In the genomic region with DNA sequence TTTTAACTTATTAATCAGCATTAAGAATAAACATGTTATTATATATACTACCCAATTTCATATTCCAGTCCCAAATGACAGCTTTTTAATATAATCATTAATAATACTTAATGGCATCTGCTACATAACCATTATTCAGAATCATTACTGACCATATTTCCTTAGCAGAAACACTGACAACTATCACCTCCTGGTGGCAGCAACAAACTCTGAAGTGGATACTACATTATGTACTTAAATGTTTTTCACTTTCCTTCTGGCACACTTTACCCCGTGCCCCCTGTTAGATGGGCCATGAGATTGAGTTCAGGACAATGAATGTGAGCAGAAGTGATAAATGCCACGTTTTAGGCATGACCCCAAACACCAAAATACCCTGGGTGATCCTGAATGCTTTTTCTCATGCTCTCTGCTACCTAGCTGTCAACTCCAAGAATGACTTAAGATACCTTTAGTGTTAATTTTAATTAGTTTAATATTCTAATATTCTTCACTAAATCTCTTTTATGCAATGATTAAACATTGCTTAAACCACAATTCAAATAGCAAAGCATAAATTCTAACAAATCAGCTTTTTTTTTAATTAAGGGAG, we compare ENCODE assay signal across 9 cellular contexts.
A peak's percentile ranks its signal among the peaks of the same experiment; 100 is the strongest.
DNase-seq lines count a peak whose midpoint lies in the region; ATAC-seq and TF ChIP-seq lines count a peak whose summit lies in the region.
"Had no signal": no experiment of that assay in that cellular context is flagged by ENCODE, and none has a peak within 500 bp of the region (broad histone marks: within the 10 kb centered on the region; RNA-seq: fewer than 3 reads in every experiment).

No MANE protein-coding gene starts in this region.

- no peaks in the 10 kb centered on the region for H3K4me1 Mint-ChIP-seq in brain
- H3K4me1 Mint-ChIP-seq in activated T-cell treated with anti-CD3 and anti-CD28 coated beads, Interleukin-2, amount 50 U/mL, for 4 hours (ENCODE audit: low read depth): peaks cover 3% of the 10 kb centered on the region

- peaks cover 15 to 28% (median 22%) of the 10 kb centered on the region in 5 experiments for H3K9me3 Mint-ChIP-seq in brain
- peaks cover 5% of the 10 kb centered on the region for H3K9me3 Mint-ChIP-seq in activated T-cell treated with anti-CD3 and anti-CD28 coated beads, Interleukin-2, amount 50 U/mL, for 4 hours

- DNase-seq in DMS53 (lab: John Stamatoyannopoulos, UW): peak; percentile 63
- DNase-seq in Kasumi-1 (lab: John Stamatoyannopoulos, UW): peak; percentile 68 to 75
- DNase-seq in pons (ENCODE audit: low spot score): peak; percentile 25
- no peak for DNase-seq in activated T-cell treated with anti-CD3 and anti-CD28 coated beads, Interleukin-2, amount 50 U/mL, for 4 hours
- no peak for DNase-seq in stimulated activated naive CD8-positive, alpha-beta T cell treated with anti-CD3 and anti-CD28 coated beads, Interleukin-15, Interleukin-2, amounts not matched to agents 100 U/mL and 50 U/mL, for 24 hours
- DNase-seq in activated CD8-positive, alpha-beta memory T cell treated with anti-CD3 and anti-CD28 coated beads, Interleukin-2, amount 50 U/mL, for 48 hours: no peak
- DNase-seq: pancreas had no signal

- no peak overlapping the region for H3K4me3 Mint-ChIP-seq in brain
- H3K4me3 Mint-ChIP-seq in activated T-cell treated with anti-CD3 and anti-CD28 coated beads, Interleukin-2, amount 50 U/mL, for 4 hours: no peak overlapping the region

- peaks cover 55% of the 10 kb centered on the region for H3K36me3 Mint-ChIP-seq in brain
- peaks cover 37% of the 10 kb centered on the region for H3K36me3 Mint-ChIP-seq in activated T-cell treated with anti-CD3 and anti-CD28 coated beads, Interleukin-2, amount 50 U/mL, for 4 hours (ENCODE audit: insufficient read depth)

- peak; percentile 91 for ATAC-seq in GM21360 (IDR thresholded peaks at IDR 0.05; ENCODE audit: unreplicated experiment)
- ATAC-seq in activated T-cell treated with anti-CD3 and anti-CD28 coated beads, Interleukin-2, amount 50 U/mL, for 4 hours: no peak
- no peak for ATAC-seq in stimulated activated naive CD8-positive, alpha-beta T cell treated with anti-CD3 and anti-CD28 coated beads, Interleukin-15, Interleukin-2, amounts not matched to agents 100 U/mL and 50 U/mL, for 24 hours

- H3K27me3 Mint-ChIP-seq in brain: no peaks in the 10 kb centered on the region
- no peaks in the 10 kb centered on the region for H3K27me3 Mint-ChIP-seq in activated T-cell treated with anti-CD3 and anti-CD28 coated beads, Interleukin-2, amount 50 U/mL, for 4 hours (ENCODE audit: low read depth)

- H3K27ac Mint-ChIP-seq in brain: no peak overlapping the region

- peak; percentile 56 to 71 for TF ChIP-seq CTCF in brain (conservative IDR thresholded peaks at IDR 0.05)

Comparison
In these comparisons a context has a peak if more than half of its experiments do, and no peak if none do; other contexts are left out.
1. DNase-seq: peak in DMS53 (single experiment), Kasumi-1 (2 of 2) and pons (single experiment); none in activated T-cell treated with anti-CD3 and anti-CD28 coated beads, Interleukin-2, amount 50 U/mL, for 4 hours (single experiment), stimulated activated naive CD8-positive, alpha-beta T cell treated with anti-CD3 and anti-CD28 coated beads, Interleukin-15, Interleukin-2, amounts not matched to agents 100 U/mL and 50 U/mL, for 24 hours (single experiment) and activated CD8-positive, alpha-beta memory T cell treated with anti-CD3 and anti-CD28 coated beads, Interleukin-2, amount 50 U/mL, for 48 hours (single experiment).